ENCODE assay signal across 8 cellular contexts in the genomic region with DNA sequence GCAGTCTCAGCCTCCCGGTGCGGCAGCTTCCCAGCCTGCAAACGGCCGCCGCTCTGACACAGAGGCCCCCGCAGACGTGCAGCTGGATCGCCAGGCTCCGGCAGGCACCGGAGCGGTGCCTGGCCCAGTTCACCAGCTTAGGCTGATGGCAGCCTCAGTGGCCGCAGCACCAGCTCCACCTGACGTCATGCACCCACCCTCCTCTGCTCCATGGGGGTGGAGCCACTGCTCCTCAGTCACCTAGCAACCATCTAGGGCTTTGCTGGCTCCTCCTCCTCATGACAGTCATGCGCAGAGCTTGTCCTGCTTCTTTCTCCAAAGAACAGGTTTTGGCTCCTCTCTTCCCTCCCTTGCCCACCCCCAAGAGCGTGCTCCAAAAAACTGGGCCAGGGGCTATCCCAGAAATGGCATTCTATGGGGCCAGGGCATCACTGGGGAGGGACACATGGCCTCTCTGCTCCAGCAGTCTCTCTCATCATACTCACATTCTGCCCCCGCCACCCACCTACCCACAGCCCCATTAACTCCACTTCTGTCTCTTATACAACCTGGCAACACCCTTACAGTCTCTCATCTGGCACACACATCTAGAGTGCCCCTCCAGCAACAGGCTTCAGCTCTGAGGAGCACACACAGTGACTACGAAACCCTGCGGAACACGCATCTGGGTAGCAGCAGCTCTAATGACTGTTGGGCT. TPM values are rescaled to one million over a fixed set of nuclear protein-coding genes. Genes with fewer than 3 reads are reported as not detected.
A peak's percentile ranks its signal among the peaks of the same experiment; 100 is the strongest.
DNase-seq lines count a peak whose midpoint lies in the region; ATAC-seq and FAIRE-seq lines count a peak whose summit lies in the region.

No MANE protein-coding gene starts in this region.

- no peaks in the 10 kb centered on the region for H3K9me3 Mint-ChIP-seq in activated naive CD8-positive, alpha-beta T cell treated with anti-CD3 and anti-CD28 coated beads, Interleukin-2, amount 50 U/mL, for 24 hours
- H3K9me3 Mint-ChIP-seq in T-helper 2 cell treated with Interferon-gamma antibody and Interleukin-4, amounts not matched to agents 5 μg/mL and 100 μg/mL, for 36 hours: no peaks in the 10 kb centered on the region

- H3K36me3 Mint-ChIP-seq in activated naive CD8-positive, alpha-beta T cell treated with anti-CD3 and anti-CD28 coated beads, Interleukin-2, amount 50 U/mL, for 24 hours (ENCODE audit: low read depth): peaks cover 15% of the 10 kb centered on the region
- H3K36me3 Mint-ChIP-seq in T-helper 2 cell treated with Interferon-gamma antibody and Interleukin-4, amounts not matched to agents 5 μg/mL and 100 μg/mL, for 36 hours (ENCODE audit: low read depth): peaks cover 15% of the 10 kb centered on the region

- H3K4me1 Mint-ChIP-seq in activated naive CD8-positive, alpha-beta T cell treated with anti-CD3 and anti-CD28 coated beads, Interleukin-2, amount 50 U/mL, for 24 hours: peaks cover 3% of the 10 kb centered on the region
- peaks cover 3% of the 10 kb centered on the region for H3K4me1 Mint-ChIP-seq in T-helper 2 cell treated with Interferon-gamma antibody and Interleukin-4, amounts not matched to agents 5 μg/mL and 100 μg/mL, for 36 hours (ENCODE audit: low read depth)

- no peak overlapping the region for H3K4me3 Mint-ChIP-seq in activated naive CD8-positive, alpha-beta T cell treated with anti-CD3 and anti-CD28 coated beads, Interleukin-2, amount 50 U/mL, for 24 hours
- no peak overlapping the region for H3K4me3 Mint-ChIP-seq in T-helper 2 cell treated with Interferon-gamma antibody and Interleukin-4, amounts not matched to agents 5 μg/mL and 100 μg/mL, for 36 hours

- H3K27ac Mint-ChIP-seq in activated naive CD8-positive, alpha-beta T cell treated with anti-CD3 and anti-CD28 coated beads, Interleukin-2, amount 50 U/mL, for 24 hours: no peak overlapping the region
- H3K27ac Mint-ChIP-seq in T-helper 2 cell treated with Interferon-gamma antibody and Interleukin-4, amounts not matched to agents 5 μg/mL and 100 μg/mL, for 36 hours: no peak overlapping the region

- peak; percentile 88 for DNase-seq in DMS 273 (lab: John Stamatoyannopoulos, UW; ENCODE audit: unreplicated experiment)
- DNase-seq in NCI-H510A (lab: John Stamatoyannopoulos, UW): peak; percentile 83
- peak; percentile 87 for DNase-seq in middle frontal gyrus (ENCODE audit: extremely low spot score, low spot score)
- no peak for DNase-seq in GM19239 (ENCODE audit: insufficient read length, low spot score)
- no peak for DNase-seq in activated naive CD8-positive, alpha-beta T cell treated with anti-CD3 and anti-CD28 coated beads, Interleukin-2, amount 50 U/mL, for 24 hours
- no peak for DNase-seq in T-helper 2 cell treated with Interferon-gamma antibody and Interleukin-4, amounts not matched to agents 5 μg/mL and 100 μg/mL, for 36 hours (ENCODE audit: low spot score)
- no peak for DNase-seq in activated CD4-positive, alpha-beta T cell treated with anti-CD3 and anti-CD28 coated beads for 4 hours

- H3K27me3 Mint-ChIP-seq in activated naive CD8-positive, alpha-beta T cell treated with anti-CD3 and anti-CD28 coated beads, Interleukin-2, amount 50 U/mL, for 24 hours: no peaks in the 10 kb centered on the region
- no peaks in the 10 kb centered on the region for H3K27me3 Mint-ChIP-seq in T-helper 2 cell treated with Interferon-gamma antibody and Interleukin-4, amounts not matched to agents 5 μg/mL and 100 μg/mL, for 36 hours (ENCODE audit: low read depth)

- FAIRE-seq in GM19239 (lab: Jason Lieb, UNC): no peak

- ATAC-seq in esophagus mucosa: peak; percentile 41
- ATAC-seq in activated naive CD8-positive, alpha-beta T cell treated with anti-CD3 and anti-CD28 coated beads, Interleukin-2, amount 50 U/mL, for 24 hours: no peak

RNA-seq across cellular contexts. Expression of a gene that starts 5.5 kb away (rescaled TPM):
- total RNA-seq in esophagus mucosa: 86.4 TPM

RNA-seq across cellular contexts. Expression of a gene that starts 31.4 kb away (rescaled TPM):
- 0.56 TPM for total RNA-seq in esophagus mucosa

RNA-seq across cellular contexts. Expression of a gene that starts 46.8 kb away (rescaled TPM):
- total RNA-seq in esophagus mucosa: 0.56 TPM

RNA-seq across cellular contexts. Expression of a gene that starts 46.9 kb away (rescaled TPM):
- 4.3 TPM for total RNA-seq in esophagus mucosa

Comparison
In these comparisons a context has a peak if more than half of its experiments do, and no peak if none do; other contexts are left out.
1. DNase-seq: peak in DMS 273 (single experiment), NCI-H510A (single experiment) and middle frontal gyrus (single experiment); none in GM19239 (single experiment), activated naive CD8-positive, alpha-beta T cell treated with anti-CD3 and anti-CD28 coated beads, Interleukin-2, amount 50 U/mL, for 24 hours (single experiment), T-helper 2 cell treated with Interferon-gamma antibody and Interleukin-4, amounts not matched to agents 5 μg/mL and 100 μg/mL, for 36 hours (single experiment) and activated CD4-positive, alpha-beta T cell treated with anti-CD3 and anti-CD28 coated beads for 4 hours (0 of 2).